Comparison of ENCODE assay signal across 15 cellular contexts in the genomic region with DNA sequence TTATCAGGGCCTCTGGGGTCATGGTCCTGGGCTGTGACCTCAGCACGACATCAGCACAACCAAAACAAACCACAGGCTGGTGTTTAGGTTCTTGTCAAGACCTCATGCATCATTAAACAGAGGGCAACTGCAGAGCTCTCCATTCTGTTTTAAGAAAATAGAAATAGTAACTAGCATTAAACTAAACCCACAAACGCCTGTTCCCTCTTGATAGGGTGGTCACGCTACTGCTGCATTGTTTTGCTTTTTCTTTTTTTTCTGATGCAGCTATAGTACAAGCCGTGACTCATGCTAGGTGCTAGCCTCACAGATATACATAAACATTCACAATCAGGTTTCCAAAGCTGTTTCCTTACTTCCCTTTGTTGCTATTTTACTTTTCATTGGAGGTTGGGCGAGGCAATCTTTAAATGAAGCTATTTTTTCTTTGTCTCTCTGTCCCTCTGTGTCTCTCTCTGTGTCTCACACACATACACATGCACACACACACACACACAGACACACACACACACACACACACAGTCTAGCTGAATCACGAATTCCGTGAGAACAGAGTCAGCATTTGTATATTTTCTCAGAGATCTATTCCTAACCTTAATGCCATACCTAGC.
DNase-seq lines count a peak whose midpoint lies in the region; TF ChIP-seq lines count a peak whose summit lies in the region.
"Had no signal": no experiment of that assay in that cellular context is flagged by ENCODE, and none has a peak within 500 bp of the region (broad histone marks: within the 10 kb centered on the region; RNA-seq: fewer than 3 reads in every experiment).

No MANE protein-coding gene starts in this region.

- TF ChIP-seq CTCF in fibroblast of villous mesenchyme (IDR thresholded peaks at IDR 0.05; ENCODE audit: insufficient read depth, low read depth, low read length): no peak

- H3K4me3 ChIP-seq in fibroblast of villous mesenchyme (ENCODE audit: low read depth, low read length) (no peak overlapping the region), skeletal muscle cell (ENCODE audit: low read depth, low read length) (no peak overlapping the region)
- H3K4me3 ChIP-seq: sigmoid colon, suprapubic skin had no signal

- DNase-seq in HPDE6-E6E7 (ENCODE audit: extremely low spot score) (peak; percentile 17), amniotic stem cell (lab: John Stamatoyannopoulos, UW) (peak; percentile 10), fibroblast of villous mesenchyme (ENCODE audit: low read depth) (peak; percentile 62), skeletal muscle cell (ENCODE audit: low read depth) (peak; percentile 48), cerebellar cortex (ENCODE audit: low spot score) (no peak), NCI-H2171 (lab: John Stamatoyannopoulos, UW) (no peak), foreskin melanocyte (no peak)
- DNase-seq: activated naive CD8-positive, alpha-beta T cell treated with anti-CD3 and anti-CD28 coated beads, Interleukin-2, amount 10 ng/mL, durations not matched to agents 7 days and 5 days; CD4-positive, alpha-beta T cell; effector memory CD4-positive, alpha-beta T cell; NCI-H1092; NCI-H526 treated with DMSO at 0.1 percent for 48 hours; SIG-M5; sigmoid colon had no signal

Comparison
In these comparisons a context has a peak if more than half of its experiments do, and no peak if none do; other contexts are left out.
1. DNase-seq: peak in HPDE6-E6E7 (single experiment), amniotic stem cell (single experiment), fibroblast of villous mesenchyme (single experiment) and skeletal muscle cell (single experiment); none in cerebellar cortex (single experiment), NCI-H2171 (single experiment) and foreskin melanocyte (single experiment).